ENCODE assay signal across 1 cellular context in the genomic region with DNA sequence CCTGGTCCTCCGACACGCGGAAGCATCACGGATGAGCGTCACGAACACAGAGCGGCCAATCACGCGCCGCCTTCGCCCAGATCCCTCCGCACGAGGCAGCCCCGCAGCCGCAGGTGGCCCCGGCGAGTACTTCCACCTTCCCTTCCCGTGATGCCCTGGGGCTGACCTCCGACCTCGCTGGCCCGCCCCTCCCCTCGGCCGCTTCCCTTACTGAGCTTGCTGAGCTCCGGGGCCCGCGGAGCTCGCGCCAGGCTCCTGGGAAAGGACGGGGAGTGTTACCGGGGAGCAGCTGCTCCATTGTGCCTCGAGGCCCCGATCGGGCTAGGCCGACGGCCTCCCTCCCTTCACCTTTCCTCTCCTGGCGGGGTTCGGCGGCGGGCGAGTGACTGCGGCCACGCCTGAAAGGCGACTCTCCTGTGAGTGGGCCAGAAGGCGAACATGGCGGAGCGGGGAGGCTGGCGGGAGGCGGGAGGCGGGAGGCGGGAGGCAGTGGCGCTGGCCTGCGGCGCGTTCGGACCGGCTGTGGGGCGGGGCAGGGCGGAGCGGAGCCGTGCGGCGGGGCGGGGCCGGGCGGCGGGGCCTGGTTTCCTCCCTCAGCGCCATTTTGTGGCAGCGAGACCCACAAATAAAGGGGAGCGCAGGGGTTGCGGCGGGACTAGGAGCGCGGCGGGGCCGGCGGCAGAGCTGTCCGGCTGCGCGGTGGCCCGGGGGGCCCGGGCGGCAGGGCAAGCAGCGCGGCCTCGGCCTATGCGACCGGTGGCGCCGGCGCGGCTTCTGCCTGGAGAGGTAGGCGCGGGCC.
TF ChIP-seq lines count a peak whose summit lies in the region.

TSS of gene WTAP (plus strand) at position 589 of the 799 bp plus-strand sequence. CDS start 8,760 bp downstream, outside the sequence.

TF ChIP-seq in K562, 482 proteins besides CTCF, POLR2A, EP300 and RAD21 (continued from another document and continues in another):
- TF ChIP-seq E2F5 (CRISPR knock-in tag; IDR thresholded peaks at IDR 0.05) (peak; percentile 98), ETV5 (CRISPR knock-in tag; IDR thresholded peaks at IDR 0.05; ENCODE audit: low read depth) (peak; percentile 92), POLR2H (tag; IDR thresholded peaks at IDR 0.05; ENCODE audit: low read depth) (peak; percentile 97), MCM5 (IDR thresholded peaks at IDR 0.05; ENCODE audit: low read depth) (no peak), SAP30 (IDR thresholded peaks at IDR 0.05; ENCODE audit: borderline replicate concordance, insufficient read depth, low read depth, low read length, poor library complexity, severe bottlenecking) (no peak), ZNF561 (CRISPR knock-in tag; conservative IDR thresholded peaks at IDR 0.05) (no peak), CLOCK (CRISPR knock-in tag; IDR thresholded peaks at IDR 0.05; ENCODE audit: borderline replicate concordance) (peak; percentile 79; the same call in 1 of the 2 replicates), ZFP36 (IDR thresholded peaks at IDR 0.05; ENCODE audit: low read depth, low read length, partially characterized antibody) (no peak), BRD4 (IDR thresholded peaks at IDR 0.05) (peak; percentile 72; the same call in 1 of the 2 replicates), RBFOX2 (IDR thresholded peaks at IDR 0.05; ENCODE audit: low read depth, low read length) (peak; percentile 99), SMAD1 (IDR thresholded peaks at IDR 0.05; ENCODE audit: low read depth, low read length, partially characterized antibody) (peak; percentile 66), DMBX1 (CRISPR knock-in tag; IDR thresholded peaks at IDR 0.05; ENCODE audit: borderline replicate concordance) (peak; percentile 91), CXXC5 (CRISPR knock-in tag; IDR thresholded peaks at IDR 0.05) (peak; percentile 100), CHD2 (IDR thresholded peaks at IDR 0.05; ENCODE audit: low read depth, low read length) (peak; percentile 94), ZNF398 (CRISPR knock-in tag; IDR thresholded peaks at IDR 0.05) (no peak), SIN3B (IDR thresholded peaks at IDR 0.05; ENCODE audit: low read depth) (peak; percentile 54), NFIX (CRISPR knock-in tag; IDR thresholded peaks at IDR 0.05; ENCODE audit: low read depth) (no peak), SRSF3 (IDR thresholded peaks at IDR 0.05; ENCODE audit: insufficient read depth, low read length) (0 out of 2 replicates have a peak, but pooled peaks have one; percentile 38), TBP (optimal IDR thresholded peaks at IDR 0.05; ENCODE audit: low read depth, low read length) (peak; percentile 85), GATAD2B (IDR thresholded peaks at IDR 0.05; ENCODE audit: borderline replicate concordance) (peak; percentile 97), ARNT (IDR thresholded peaks at IDR 0.05) (peak; percentile 27 to 82; a peak in 1 of 4 replicates), HSF4 (CRISPR knock-in tag; IDR thresholded peaks at IDR 0.05; ENCODE audit: borderline replicate concordance) (0 out of 2 replicates have a peak, but pooled peaks have one; percentile 41), CBFA2T3 (IDR thresholded peaks at IDR 0.05) (peak; percentile 58), NR2C2 (CRISPR knock-in tag; IDR thresholded peaks at IDR 0.05) (peak; percentile 99), NR2C2 (tag; IDR thresholded peaks at IDR 0.05) (peak; percentile 100), HNRNPLL (IDR thresholded peaks at IDR 0.05; ENCODE audit: low read depth, low read length, poor library complexity, severe bottlenecking) (peak; percentile 37), RFX1 (IDR thresholded peaks at IDR 0.05) (no peak), MAFG (tag; conservative IDR thresholded peaks at IDR 0.05) (no peak), TARDBP (IDR thresholded peaks at IDR 0.05) (peak; percentile 89; the same call in 1 of the 2 replicates)
- TF ChIP-seq, protein P1, sequence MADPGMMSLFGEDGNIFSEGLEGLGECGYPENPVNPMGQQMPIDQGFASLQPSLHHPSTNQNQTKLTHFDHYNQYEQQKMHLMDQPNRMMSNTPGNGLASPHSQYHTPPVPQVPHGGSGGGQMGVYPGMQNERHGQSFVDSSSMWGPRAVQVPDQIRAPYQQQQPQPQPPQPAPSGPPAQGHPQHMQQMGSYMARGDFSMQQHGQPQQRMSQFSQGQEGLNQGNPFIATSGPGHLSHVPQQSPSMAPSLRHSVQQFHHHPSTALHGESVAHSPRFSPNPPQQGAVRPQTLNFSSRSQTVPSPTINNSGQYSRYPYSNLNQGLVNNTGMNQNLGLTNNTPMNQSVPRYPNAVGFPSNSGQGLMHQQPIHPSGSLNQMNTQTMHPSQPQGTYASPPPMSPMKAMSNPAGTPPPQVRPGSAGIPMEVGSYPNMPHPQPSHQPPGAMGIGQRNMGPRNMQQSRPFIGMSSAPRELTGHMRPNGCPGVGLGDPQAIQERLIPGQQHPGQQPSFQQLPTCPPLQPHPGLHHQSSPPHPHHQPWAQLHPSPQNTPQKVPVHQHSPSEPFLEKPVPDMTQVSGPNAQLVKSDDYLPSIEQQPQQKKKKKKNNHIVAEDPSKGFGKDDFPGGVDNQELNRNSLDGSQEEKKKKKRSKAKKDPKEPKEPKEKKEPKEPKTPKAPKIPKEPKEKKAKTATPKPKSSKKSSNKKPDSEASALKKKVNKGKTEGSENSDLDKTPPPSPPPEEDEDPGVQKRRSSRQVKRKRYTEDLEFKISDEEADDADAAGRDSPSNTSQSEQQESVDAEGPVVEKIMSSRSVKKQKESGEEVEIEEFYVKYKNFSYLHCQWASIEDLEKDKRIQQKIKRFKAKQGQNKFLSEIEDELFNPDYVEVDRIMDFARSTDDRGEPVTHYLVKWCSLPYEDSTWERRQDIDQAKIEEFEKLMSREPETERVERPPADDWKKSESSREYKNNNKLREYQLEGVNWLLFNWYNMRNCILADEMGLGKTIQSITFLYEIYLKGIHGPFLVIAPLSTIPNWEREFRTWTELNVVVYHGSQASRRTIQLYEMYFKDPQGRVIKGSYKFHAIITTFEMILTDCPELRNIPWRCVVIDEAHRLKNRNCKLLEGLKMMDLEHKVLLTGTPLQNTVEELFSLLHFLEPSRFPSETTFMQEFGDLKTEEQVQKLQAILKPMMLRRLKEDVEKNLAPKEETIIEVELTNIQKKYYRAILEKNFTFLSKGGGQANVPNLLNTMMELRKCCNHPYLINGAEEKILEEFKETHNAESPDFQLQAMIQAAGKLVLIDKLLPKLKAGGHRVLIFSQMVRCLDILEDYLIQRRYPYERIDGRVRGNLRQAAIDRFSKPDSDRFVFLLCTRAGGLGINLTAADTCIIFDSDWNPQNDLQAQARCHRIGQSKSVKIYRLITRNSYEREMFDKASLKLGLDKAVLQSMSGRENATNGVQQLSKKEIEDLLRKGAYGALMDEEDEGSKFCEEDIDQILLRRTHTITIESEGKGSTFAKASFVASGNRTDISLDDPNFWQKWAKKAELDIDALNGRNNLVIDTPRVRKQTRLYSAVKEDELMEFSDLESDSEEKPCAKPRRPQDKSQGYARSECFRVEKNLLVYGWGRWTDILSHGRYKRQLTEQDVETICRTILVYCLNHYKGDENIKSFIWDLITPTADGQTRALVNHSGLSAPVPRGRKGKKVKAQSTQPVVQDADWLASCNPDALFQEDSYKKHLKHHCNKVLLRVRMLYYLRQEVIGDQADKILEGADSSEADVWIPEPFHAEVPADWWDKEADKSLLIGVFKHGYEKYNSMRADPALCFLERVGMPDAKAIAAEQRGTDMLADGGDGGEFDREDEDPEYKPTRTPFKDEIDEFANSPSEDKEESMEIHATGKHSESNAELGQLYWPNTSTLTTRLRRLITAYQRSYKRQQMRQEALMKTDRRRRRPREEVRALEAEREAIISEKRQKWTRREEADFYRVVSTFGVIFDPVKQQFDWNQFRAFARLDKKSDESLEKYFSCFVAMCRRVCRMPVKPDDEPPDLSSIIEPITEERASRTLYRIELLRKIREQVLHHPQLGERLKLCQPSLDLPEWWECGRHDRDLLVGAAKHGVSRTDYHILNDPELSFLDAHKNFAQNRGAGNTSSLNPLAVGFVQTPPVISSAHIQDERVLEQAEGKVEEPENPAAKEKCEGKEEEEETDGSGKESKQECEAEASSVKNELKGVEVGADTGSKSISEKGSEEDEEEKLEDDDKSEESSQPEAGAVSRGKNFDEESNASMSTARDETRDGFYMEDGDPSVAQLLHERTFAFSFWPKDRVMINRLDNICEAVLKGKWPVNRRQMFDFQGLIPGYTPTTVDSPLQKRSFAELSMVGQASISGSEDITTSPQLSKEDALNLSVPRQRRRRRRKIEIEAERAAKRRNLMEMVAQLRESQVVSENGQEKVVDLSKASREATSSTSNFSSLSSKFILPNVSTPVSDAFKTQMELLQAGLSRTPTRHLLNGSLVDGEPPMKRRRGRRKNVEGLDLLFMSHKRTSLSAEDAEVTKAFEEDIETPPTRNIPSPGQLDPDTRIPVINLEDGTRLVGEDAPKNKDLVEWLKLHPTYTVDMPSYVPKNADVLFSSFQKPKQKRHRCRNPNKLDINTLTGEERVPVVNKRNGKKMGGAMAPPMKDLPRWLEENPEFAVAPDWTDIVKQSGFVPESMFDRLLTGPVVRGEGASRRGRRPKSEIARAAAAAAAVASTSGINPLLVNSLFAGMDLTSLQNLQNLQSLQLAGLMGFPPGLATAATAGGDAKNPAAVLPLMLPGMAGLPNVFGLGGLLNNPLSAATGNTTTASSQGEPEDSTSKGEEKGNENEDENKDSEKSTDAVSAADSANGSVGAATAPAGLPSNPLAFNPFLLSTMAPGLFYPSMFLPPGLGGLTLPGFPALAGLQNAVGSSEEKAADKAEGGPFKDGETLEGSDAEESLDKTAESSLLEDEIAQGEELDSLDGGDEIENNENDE (IDR thresholded peaks at IDR 0.05; ENCODE audit: low read depth, low read length), result no peak
- TF ChIP-seq, protein P2, sequence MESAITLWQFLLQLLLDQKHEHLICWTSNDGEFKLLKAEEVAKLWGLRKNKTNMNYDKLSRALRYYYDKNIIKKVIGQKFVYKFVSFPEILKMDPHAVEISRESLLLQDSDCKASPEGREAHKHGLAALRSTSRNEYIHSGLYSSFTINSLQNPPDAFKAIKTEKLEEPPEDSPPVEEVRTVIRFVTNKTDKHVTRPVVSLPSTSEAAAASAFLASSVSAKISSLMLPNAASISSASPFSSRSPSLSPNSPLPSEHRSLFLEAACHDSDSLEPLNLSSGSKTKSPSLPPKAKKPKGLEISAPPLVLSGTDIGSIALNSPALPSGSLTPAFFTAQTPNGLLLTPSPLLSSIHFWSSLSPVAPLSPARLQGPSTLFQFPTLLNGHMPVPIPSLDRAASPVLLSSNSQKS (CRISPR knock-in tag; IDR thresholded peaks at IDR 0.05), result 0 out of 2 replicates have a peak, but pooled peaks have one; percentile 0
- TF ChIP-seq, protein P3, sequence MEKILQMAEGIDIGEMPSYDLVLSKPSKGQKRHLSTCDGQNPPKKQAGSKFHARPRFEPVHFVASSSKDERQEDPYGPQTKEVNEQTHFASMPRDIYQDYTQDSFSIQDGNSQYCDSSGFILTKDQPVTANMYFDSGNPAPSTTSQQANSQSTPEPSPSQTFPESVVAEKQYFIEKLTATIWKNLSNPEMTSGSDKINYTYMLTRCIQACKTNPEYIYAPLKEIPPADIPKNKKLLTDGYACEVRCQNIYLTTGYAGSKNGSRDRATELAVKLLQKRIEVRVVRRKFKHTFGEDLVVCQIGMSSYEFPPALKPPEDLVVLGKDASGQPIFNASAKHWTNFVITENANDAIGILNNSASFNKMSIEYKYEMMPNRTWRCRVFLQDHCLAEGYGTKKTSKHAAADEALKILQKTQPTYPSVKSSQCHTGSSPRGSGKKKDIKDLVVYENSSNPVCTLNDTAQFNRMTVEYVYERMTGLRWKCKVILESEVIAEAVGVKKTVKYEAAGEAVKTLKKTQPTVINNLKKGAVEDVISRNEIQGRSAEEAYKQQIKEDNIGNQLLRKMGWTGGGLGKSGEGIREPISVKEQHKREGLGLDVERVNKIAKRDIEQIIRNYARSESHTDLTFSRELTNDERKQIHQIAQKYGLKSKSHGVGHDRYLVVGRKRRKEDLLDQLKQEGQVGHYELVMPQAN (IDR thresholded peaks at IDR 0.05; ENCODE audit: borderline replicate concordance), result peak; percentile 51
- TF ChIP-seq, protein P4, sequence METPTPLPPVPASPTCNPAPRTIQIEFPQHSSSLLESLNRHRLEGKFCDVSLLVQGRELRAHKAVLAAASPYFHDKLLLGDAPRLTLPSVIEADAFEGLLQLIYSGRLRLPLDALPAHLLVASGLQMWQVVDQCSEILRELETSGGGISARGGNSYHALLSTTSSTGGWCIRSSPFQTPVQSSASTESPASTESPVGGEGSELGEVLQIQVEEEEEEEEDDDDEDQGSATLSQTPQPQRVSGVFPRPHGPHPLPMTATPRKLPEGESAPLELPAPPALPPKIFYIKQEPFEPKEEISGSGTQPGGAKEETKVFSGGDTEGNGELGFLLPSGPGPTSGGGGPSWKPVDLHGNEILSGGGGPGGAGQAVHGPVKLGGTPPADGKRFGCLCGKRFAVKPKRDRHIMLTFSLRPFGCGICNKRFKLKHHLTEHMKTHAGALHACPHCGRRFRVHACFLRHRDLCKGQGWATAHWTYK (CRISPR knock-in tag; IDR thresholded peaks at IDR 0.05), result peak; percentile 92
